ENCODE assay signal across 8 cellular contexts in genomic region chr3:159988617-159989251, GRCh38. TPM values are rescaled to one million over a fixed set of nuclear protein-coding genes. Genes with fewer than 3 reads are reported as not detected.
DNase-seq lines count a peak whose midpoint lies in the region; ATAC-seq, FAIRE-seq and TF ChIP-seq lines count a peak whose summit lies in the region.

Gene IL12A (plus strand): TSS chr3:159988835.

- H3K9me3 Mint-ChIP-seq in Calu3 (ENCODE audit: low read depth, unreplicated experiment): no peaks in the 10 kb centered on the region

- H3K36me3 ChIP-seq in Peyer's patch (no peaks in the 10 kb centered on the region), testis (ENCODE audit: low read depth, missing control alignments) (no peaks in the 10 kb centered on the region)

- BruUV-seq in Calu3 (replicated peaks; lab: Mats Ljungman, UMichigan): no TSS peak

- intact Hi-C loops in Calu3 (cut with micrococcal nuclease; ENCODE audit: unreplicated experiment): no loop called here
- intact Hi-C loops in testis (cut with DNase I; ENCODE audit: low total_unique reads): no loop called here

- no peaks in the 10 kb centered on the region for H3K27me3 Mint-ChIP-seq in Calu3 (ENCODE audit: unreplicated experiment)

- H3K4me3 ChIP-seq in Peyer's patch (peak within 1 kb of the TSS; percentile 60 to 84 (median 70)), testis (peak within 1 kb of the TSS; percentile 67 to 74)

- no peak for FAIRE-seq in frontal cortex (lab: Jason Lieb, UNC)

- ATAC-seq in GM19455 (IDR thresholded peaks at IDR 0.05; ENCODE audit: unreplicated experiment): peak; percentile 97
- peak; percentile 92 for ATAC-seq in HG03571 (IDR thresholded peaks at IDR 0.05; ENCODE audit: unreplicated experiment)

- peaks cover 0 to 6% (median 2%) of the 10 kb centered on the region in 4 donors for H3K4me1 ChIP-seq in Peyer's patch
- no peaks in the 10 kb centered on the region for H3K4me1 ChIP-seq in testis

- peak; percentile 100 for TF ChIP-seq CTCF in Calu3 (IDR thresholded peaks at IDR 0.05; ENCODE audit: unreplicated experiment)
- peak; percentile 76 to 92 (median 81) for TF ChIP-seq CTCF in Peyer's patch (IDR thresholded peaks at IDR 0.05)
- TF ChIP-seq CTCF in testis (IDR thresholded peaks at IDR 0.05): peak; percentile 53 to 84 (median 67)

- TF ChIP-seq POLR2A in Peyer's patch (IDR thresholded peaks at IDR 0.05) (no peak), testis (IDR thresholded peaks at IDR 0.05) (no peak)

- H3K27ac ChIP-seq in Peyer's patch (peak within 1 kb of the TSS in 3 of 4 donors; percentile 14 to 59 (median 47)), testis (no peak within 1 kb of the TSS)

- H3K27ac Mint-ChIP-seq in Calu3 (ENCODE audit: unreplicated experiment): peak within 1 kb of the TSS; percentile 31

- CTCF ChIA-PET in Calu3 (lab: Charles Lee): interaction anchor here (0.6 to 2.1 kb wide), 16 partner anchors 8 to 424 kb away, joined by 3 to 14 read pairs (median 4); no protein-coding TSS in a partner anchor

- no peaks in the 10 kb centered on the region for H3K27me3 ChIP-seq in Peyer's patch
- H3K27me3 ChIP-seq in testis: no peaks in the 10 kb centered on the region

- DNase-seq in Calu3 (peak; percentile 94), Peyer's patch (peak; percentile 84 to 92 (median 84)), frontal cortex (ENCODE audit: low spot score in 2 of 2) (peak; percentile 46 to 72), occipital lobe (lab: John Stamatoyannopoulos, UW) (peak; percentile 72), testis (peak; percentile 83)
- peak; percentile 94 for DNase-seq in activated effector memory CD4-positive, alpha-beta T cell treated with anti-CD3 and anti-CD28 coated beads, Interleukin-2, amount 50 U/mL, for 16 hours

- peak within 1 kb of the TSS; percentile 94 for H3K4me3 Mint-ChIP-seq in Calu3 (ENCODE audit: low read depth, unreplicated experiment)

- 0 to 1% methylated on average over 38 to 54 of the region's 54 CpGs for WGBS in testis, 2 donors

- H3K9me3 ChIP-seq in Peyer's patch (no peaks in the 10 kb centered on the region), testis (no peaks in the 10 kb centered on the region)

- peaks cover 8% of the 10 kb centered on the region for H3K36me3 Mint-ChIP-seq in Calu3 (ENCODE audit: insufficient read depth, unreplicated experiment)

- peaks cover 8% of the 10 kb centered on the region for H3K4me1 Mint-ChIP-seq in Calu3 (ENCODE audit: low read depth, unreplicated experiment)

RNA-seq across cellular contexts. Expression of gene IL12A, which starts in this region (rescaled TPM):
- 1.0 and 3.6 TPM in 2 replicates for total RNA-seq in Calu3 (2022)
- 1 to 10 TPM in 1 of 4 donors, not detected in 3; 1.2 TPM for total RNA-seq in Peyer's patch
- total RNA-seq in frontal cortex: 2.0 TPM
- 0.47 TPM for total RNA-seq in occipital lobe
- 1 to 10 TPM in 1 of 2 donors, under 1 TPM in 1; 0.56 to 1.3 TPM for total RNA-seq in testis
- 0.57 TPM for polyA plus RNA-seq in testis (ENCODE audit: insufficient read depth, low read depth, low replicate concordance)

Comparison
In these comparisons a context has a peak if more than half of its experiments do, and no peak if none do; other contexts are left out.
1. Peak in DNase-seq in occipital lobe; RNA of the gene not detected or under 1 TPM.
2. H3K27ac ChIP-seq: peak in Peyer's patch (3 of 4); none in testis (0 of 2).
3. Peak in every context shown above with its lines, with median percentiles within 50 percentile points of each other: DNase-seq and CTCF ChIP-seq.